18 cellular contexts compared by ENCODE assay signal in genomic region chr7:122148878-122149277, GRCh38. TPM values are rescaled to one million over a fixed set of nuclear protein-coding genes. Genes with fewer than 3 reads are reported as not detected.
DNase-seq lines count a peak whose midpoint lies in the region; ATAC-seq and TF ChIP-seq lines count a peak whose summit lies in the region.
"Had no signal": no experiment of that assay in that cellular context is flagged by ENCODE, and none has a peak within 500 bp of the region (broad histone marks: within the 10 kb centered on the region; RNA-seq: fewer than 3 reads in every experiment).

No MANE protein-coding gene starts in this region.

- no peaks in the 10 kb centered on the region for H3K27me3 Mint-ChIP-seq in WTC11 (ENCODE audit: low read depth)

- peaks cover 15% of the 10 kb centered on the region for H3K9me3 Mint-ChIP-seq in WTC11
- H3K9me3 Mint-ChIP-seq: CD14-positive monocyte; CD8-positive, alpha-beta T cell; HFFc6 had no signal

- POLR2A ChIA-PET in SK-N-SH (lab: Yijun Ruan, JAX) = no interaction called here
- POLR2A ChIA-PET in WTC11 (lab: Charles Lee) = no interaction called here

- peaks cover 19% of the 10 kb centered on the region for H3K36me3 Mint-ChIP-seq in WTC11
- H3K36me3 Mint-ChIP-seq: CD14-positive monocyte; CD8-positive, alpha-beta T cell had no signal

- no peak for TF ChIP-seq CTCF in SK-N-SH (IDR thresholded peaks at IDR 0.05)
- no peak for TF ChIP-seq CTCF in WTC11 (IDR thresholded peaks at IDR 0.05)

- DNase-seq in SK-N-SH = no peak
- DNase-seq in WTC11 (ENCODE audit: low spot score) = no peak
- peak; percentile 39 for DNase-seq in iPS DF 6.9 (ENCODE audit: low read depth, low spot score)
- no peak for DNase-seq in activated naive CD4-positive, alpha-beta T cell (lab: John Stamatoyannopoulos, UW)
- DNase-seq in G401 (ENCODE audit: low spot score) = no peak
- DNase-seq: CD8-positive, alpha-beta T cell; COR-L47; DMS153; DMS79 treated with DMSO at 0.1 percent for 48 hours; GOT3; HCEC 1CT had no signal

- no peak for TF ChIP-seq EP300 in SK-N-SH (IDR thresholded peaks at IDR 0.05; ENCODE audit: borderline replicate concordance in 1 of 2, low read depth in 1 of 2, low read length in 1 of 2)

- H3K9me3 ChIP-seq in SK-N-SH = no peaks in the 10 kb centered on the region
- H3K9me3 ChIP-seq in iPS DF 6.9 (ENCODE audit: control insufficient read depth, insufficient read depth, low read length) = no peaks in the 10 kb centered on the region

- H3K4me1 Mint-ChIP-seq in WTC11 = peaks cover 88% of the 10 kb centered on the region

- no peaks in the 10 kb centered on the region for H3K79me2 ChIP-seq in SK-N-SH (ENCODE audit: insufficient read depth)

- H3K4me3 Mint-ChIP-seq in WTC11 = peak overlapping the region; percentile 14
- H3K4me3 Mint-ChIP-seq: CD14-positive monocyte; CD8-positive, alpha-beta T cell; HFFc6 had no signal

- peaks cover 10% of the 10 kb centered on the region; the same call in 1 of the 2 replicates for H3K27me3 ChIP-seq in SK-N-SH (ENCODE audit: insufficient read depth)
- H3K27me3 ChIP-seq in iPS DF 6.9 (ENCODE audit: control insufficient read depth, insufficient read depth, low read length) = no peaks in the 10 kb centered on the region

- H4K20me1 ChIP-seq in SK-N-SH (ENCODE audit: insufficient read depth) = no peaks in the 10 kb centered on the region

- no peak overlapping the region for H3K9ac ChIP-seq in SK-N-SH

- H3F3A ChIP-seq in SK-N-SH (replicated peaks; ENCODE audit: insufficient read depth) = no peaks in the 10 kb centered on the region

- H3K4me3 ChIP-seq in SK-N-SH (ENCODE audit: low read depth in 2 of 2, low read length in 1 of 2) (no peak overlapping the region), iPS DF 6.9 (ENCODE audit: low read length) (no peak overlapping the region)
- H3K4me3 ChIP-seq: K562 had no signal

- H3K27ac ChIP-seq in SK-N-SH (ENCODE audit: low read depth in 2 of 2, low read length in 1 of 2) = no peak overlapping the region
- H3K27ac ChIP-seq in iPS DF 6.9 (ENCODE audit: low read length) = no peak overlapping the region
- H3K27ac ChIP-seq: 22Rv1 had no signal

- CTCF ChIA-PET in SK-N-SH (lab: Yijun Ruan, JAX) = no interaction called here
- CTCF ChIA-PET in WTC11 (lab: Charles Lee) = no interaction called here

- peaks cover 0 to 5% of the 10 kb centered on the region in 2 experiments; a peak in 1 of 4 replicates for H3K4me1 ChIP-seq in SK-N-SH (ENCODE audit: control insufficient read depth in 1 of 2, insufficient read depth in 2 of 2, low read depth in 1 of 2, low read length in 1 of 2)
- H3K4me1 ChIP-seq in iPS DF 6.9 (ENCODE audit: control insufficient read depth, insufficient read depth, low read length) = peaks cover 7% of the 10 kb centered on the region

- 1% methylated on average over 2 of the region's 2 CpGs for WGBS in SK-N-SH (ENCODE audit: low lambda C conversion rate)
- WGBS in iPS DF 6.9 (ENCODE audit: insufficient coverage, insufficient read length) = no CpG with 5 or more reads among the region's 2 CpGs

- no peak overlapping the region for H3K4me2 ChIP-seq in SK-N-SH

- ATAC-seq in SK-N-SH treated with all-trans-retinoic acid at 6 μM for 48 hours (no peak), WTC11 (no peak; the same call in 1 of the 2 replicates), HG03469 (IDR thresholded peaks at IDR 0.05; ENCODE audit: unreplicated experiment) (no peak), HG02759 (IDR thresholded peaks at IDR 0.05; ENCODE audit: unreplicated experiment) (no peak)
- ATAC-seq: CD8-positive, alpha-beta T cell; K562 had no signal

- no peaks in the 10 kb centered on the region for H3K9me2 ChIP-seq in SK-N-SH

- in situ Hi-C loops in G401 (cut with HindIII; ENCODE audit: low sequenced_read_pairs) = no loop called here

- H3K27ac Mint-ChIP-seq in WTC11 = peak overlapping the region; percentile 91
- H3K27ac Mint-ChIP-seq: CD14-positive monocyte; CD8-positive, alpha-beta T cell; HFFc6 had no signal

- 0 out of 2 replicates have a peak overlapping the region, but pooled peaks have one; percentile 1 for H2AFZ ChIP-seq in SK-N-SH (ENCODE audit: low read depth)

- H3K36me3 ChIP-seq in SK-N-SH (replicated peaks in 1 of 2; ENCODE audit: control insufficient read depth in 1 of 2, insufficient read depth in 2 of 2, low read length in 1 of 2) (no peaks in the 10 kb centered on the region), iPS DF 6.9 (ENCODE audit: control insufficient read depth, insufficient read depth, low read length) (no peaks in the 10 kb centered on the region)

- TF ChIP-seq RAD21 in SK-N-SH (IDR thresholded peaks at IDR 0.05; ENCODE audit: low read length) = no peak

TF ChIP-seq in SK-N-SH, 30 proteins besides CTCF, POLR2A, EP300 and RAD21:
- TF ChIP-seq FOXM1 (IDR thresholded peaks at IDR 0.05; ENCODE audit: low read depth) = no peak

TF ChIP-seq in SK-N-SH treated with all-trans-retinoic acid at 6 μM for 48 hours, 23 proteins besides CTCF, POLR2A, EP300 and RAD21:
- TF ChIP-seq BACH2 (CRISPR knock-in tag; IDR thresholded peaks at IDR 0.05; ENCODE audit: borderline replicate concordance) = no peak
- TF ChIP-seq TOX (CRISPR knock-in tag; IDR thresholded peaks at IDR 0.05; ENCODE audit: borderline replicate concordance) = no peak
- TF ChIP-seq ISL1 (CRISPR knock-in tag; IDR thresholded peaks at IDR 0.05) = no peak
- no peak for TF ChIP-seq RARB (CRISPR knock-in tag; IDR thresholded peaks at IDR 0.05)
- TF ChIP-seq ZFP3 (CRISPR knock-in tag; IDR thresholded peaks at IDR 0.05) = no peak
- TF ChIP-seq ARNTL (CRISPR knock-in tag; IDR thresholded peaks at IDR 0.05; ENCODE audit: borderline replicate concordance, low read depth) = no peak
- TF ChIP-seq ESRRG (CRISPR knock-in tag; IDR thresholded peaks at IDR 0.05) = no peak
- no peak for TF ChIP-seq ZC3H10 (CRISPR knock-in tag; IDR thresholded peaks at IDR 0.05)
- TF ChIP-seq ZFP30 (CRISPR knock-in tag; IDR thresholded peaks at IDR 0.05) = no peak

TF ChIP-seq in WTC11, 78 proteins besides CTCF, POLR2A, EP300 and RAD21:
- TF ChIP-seq SMAD4 (CRISPR knock-in tag; IDR thresholded peaks at IDR 0.05) = no peak
- 0 out of 2 replicates have a peak, but pooled peaks have one; percentile 27 for TF ChIP-seq TEAD1 (CRISPR knock-in tag; IDR thresholded peaks at IDR 0.05)
- TF ChIP-seq, protein P1, sequence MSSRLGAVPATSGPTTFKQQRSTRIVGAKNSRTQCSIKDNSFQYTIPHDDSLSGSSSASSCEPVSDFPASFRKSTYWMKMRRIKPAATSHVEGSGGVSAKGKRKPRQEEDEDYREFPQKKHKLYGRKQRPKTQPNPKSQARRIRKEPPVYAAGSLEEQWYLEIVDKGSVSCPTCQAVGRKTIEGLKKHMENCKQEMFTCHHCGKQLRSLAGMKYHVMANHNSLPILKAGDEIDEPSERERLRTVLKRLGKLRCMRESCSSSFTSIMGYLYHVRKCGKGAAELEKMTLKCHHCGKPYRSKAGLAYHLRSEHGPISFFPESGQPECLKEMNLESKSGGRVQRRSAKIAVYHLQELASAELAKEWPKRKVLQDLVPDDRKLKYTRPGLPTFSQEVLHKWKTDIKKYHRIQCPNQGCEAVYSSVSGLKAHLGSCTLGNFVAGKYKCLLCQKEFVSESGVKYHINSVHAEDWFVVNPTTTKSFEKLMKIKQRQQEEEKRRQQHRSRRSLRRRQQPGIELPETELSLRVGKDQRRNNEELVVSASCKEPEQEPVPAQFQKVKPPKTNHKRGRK (CRISPR knock-in tag; IDR thresholded peaks at IDR 0.05; ENCODE audit: borderline replicate concordance) = no peak
- TF ChIP-seq NFATC4 (CRISPR knock-in tag; IDR thresholded peaks at IDR 0.05) = no peak
- no peak for TF ChIP-seq ATF3 (CRISPR knock-in tag; conservative IDR thresholded peaks at IDR 0.05)
- TF ChIP-seq ZNF423 (CRISPR knock-in tag; IDR thresholded peaks at IDR 0.05) = no peak
- TF ChIP-seq SOX15 (CRISPR knock-in tag; IDR thresholded peaks at IDR 0.05) = no peak

RNA-seq across cellular contexts. Expression of gene AASS, which starts 4.8 kb away (rescaled TPM):
- polyA plus RNA-seq in SK-N-SH (2012; rRNA removed) = 0.92 and 1.2 TPM in 2 replicates
- 0.50 and 0.58 TPM in 2 replicates for polyA plus RNA-seq in SK-N-SH (2012; cell fraction: cytosol; rRNA removed)
- polyA plus RNA-seq in SK-N-SH (2012; cell fraction: nucleus; rRNA removed) = 2.3 and 4.2 TPM in 2 replicates
- total RNA-seq in WTC11 (2021) = 308 to 349 TPM (median 340 TPM) in 3 replicates
- 0.18 and 3.0 TPM in 2 replicates for total RNA-seq in G401 (2014; rRNA removed; shearing (Covaris generic))

Comparison
In these comparisons a context has a peak if more than half of its experiments do, and no peak if none do; other contexts are left out.
1. RNA of gene AASS, which starts 4.8 kb away (total RNA-seq): 308 to 349 TPM in WTC11; 0.18 to 3.0 TPM in G401; every median in the first group is over 10 times any median in the second.